35 cellular contexts compared by ENCODE assay signal in the genomic region with DNA sequence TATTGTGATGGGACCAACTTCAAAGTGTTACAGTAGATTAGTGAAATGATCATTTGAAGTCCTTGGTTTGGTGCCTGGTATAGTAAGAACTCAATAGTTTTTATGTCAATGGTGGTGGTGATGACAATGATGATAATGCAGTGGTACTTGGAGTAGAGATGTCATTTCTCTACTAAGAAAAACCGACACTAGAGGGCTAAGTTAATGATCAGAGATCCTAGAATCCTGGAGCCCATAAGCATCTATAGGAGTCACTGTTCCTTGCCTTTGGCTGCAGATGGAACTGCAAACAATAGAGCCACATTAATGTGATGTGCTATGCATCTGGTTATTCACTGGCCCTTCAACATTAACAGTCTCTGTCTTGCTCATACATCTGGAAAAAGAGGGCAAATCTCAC.
"Had no signal": no experiment of that assay in that cellular context is flagged by ENCODE, and none has a peak within 500 bp of the region (broad histone marks: within the 10 kb centered on the region; RNA-seq: fewer than 3 reads in every experiment).

No MANE protein-coding gene starts in this region.

- H3K27ac ChIP-seq: ascending aorta, coronary artery, dorsolateral prefrontal cortex, gastrocnemius medialis, pancreas, prostate gland, uterus, VCaP had no signal

- H3K36me3 Mint-ChIP-seq: activated naive CD8-positive, alpha-beta T cell treated with anti-CD3 and anti-CD28 coated beads for 36 hours; brain; mesothelial cell of epicardium; naive B cell; stimulated activated memory B cell treated with anti-CD40 and anti-IgM and Interleukin-4, amounts not matched to agents 10 μg/mL and 1 μg/mL and 100 μg/mL, for 72 hours; type B pancreatic cell had no signal

- H3K27ac Mint-ChIP-seq: activated naive CD4-positive, alpha-beta T cell treated with anti-CD3 and anti-CD28 coated beads for 36 hours; activated naive CD8-positive, alpha-beta T cell treated with anti-CD3 and anti-CD28 coated beads for 36 hours; activated T-helper 1 cell treated with anti-CD3 and anti-CD28 coated beads, Interleukin-12 subunit alpha, Interleukin-12 subunit beta, Interleukin-2, Interleukin-4 antibody, amounts not matched to agents 30 ng/mL and 10 ng/mL and 1 ng/mL, durations not matched to agents 14 hours and 24 hours and 36 hours; brain; mesothelial cell of epicardium; naive B cell; stimulated activated memory B cell treated with anti-CD40 and anti-IgM and Interleukin-4, amounts not matched to agents 10 μg/mL and 1 μg/mL and 100 μg/mL, for 72 hours; stimulated activated naive CD8-positive, alpha-beta T cell treated with anti-CD3 and anti-CD28 coated beads, Interleukin-15, amount 100 ng/mL, for 72 hours; type B pancreatic cell had no signal

- H3K36me3 ChIP-seq: ascending aorta, gastrocnemius medialis, pancreas, prostate gland, uterus had no signal

- H3K9me3 ChIP-seq: ascending aorta, gastrocnemius medialis, pancreas, prostate gland, uterus had no signal

- H3K4me2 ChIP-seq: smooth muscle cell had no signal

- H3K27me3 Mint-ChIP-seq: activated naive CD8-positive, alpha-beta T cell treated with anti-CD3 and anti-CD28 coated beads for 36 hours; naive B cell; stimulated activated memory B cell treated with anti-CD40 and anti-IgM and Interleukin-4, amounts not matched to agents 10 μg/mL and 1 μg/mL and 100 μg/mL, for 72 hours; stimulated activated naive CD8-positive, alpha-beta T cell treated with anti-CD3 and anti-CD28 coated beads, Interleukin-15, amount 100 ng/mL, for 72 hours had no signal

- ATAC-seq: activated CD4-positive, CD25-positive, alpha-beta regulatory T cell treated with anti-CD3 and anti-CD28 coated beads, Interleukin-2, amount 50 U/mL, for 24 hours; gastrocnemius medialis; left cardiac atrium; left ventricle myocardium superior; pancreas; stimulated activated naive CD8-positive, alpha-beta T cell treated with anti-CD3 and anti-CD28 coated beads, Interleukin-15, amount 100 ng/mL, for 72 hours had no signal

- H3K4me3 Mint-ChIP-seq: activated naive CD4-positive, alpha-beta T cell treated with anti-CD3 and anti-CD28 coated beads for 36 hours; activated naive CD8-positive, alpha-beta T cell treated with anti-CD3 and anti-CD28 coated beads for 36 hours; activated T-helper 1 cell treated with anti-CD3 and anti-CD28 coated beads, Interleukin-12 subunit alpha, Interleukin-12 subunit beta, Interleukin-2, Interleukin-4 antibody, amounts not matched to agents 30 ng/mL and 10 ng/mL and 1 ng/mL, durations not matched to agents 14 hours and 24 hours and 36 hours; brain; mesothelial cell of epicardium; stimulated activated memory B cell treated with anti-CD40 and anti-IgM and Interleukin-4, amounts not matched to agents 10 μg/mL and 1 μg/mL and 100 μg/mL, for 72 hours; stimulated activated naive CD8-positive, alpha-beta T cell treated with anti-CD3 and anti-CD28 coated beads, Interleukin-15, amount 100 ng/mL, for 72 hours; type B pancreatic cell had no signal

- H3K27me3 ChIP-seq: ascending aorta, gastrocnemius medialis, pancreas, uterus had no signal

- H3K4me3 ChIP-seq: ascending aorta, coronary artery, dorsolateral prefrontal cortex, gastrocnemius medialis, pancreas, prostate gland, smooth muscle cell, uterus had no signal

- H3K4me1 Mint-ChIP-seq: brain; mesothelial cell of epicardium; naive B cell; stimulated activated memory B cell treated with anti-CD40 and anti-IgM and Interleukin-4, amounts not matched to agents 10 μg/mL and 1 μg/mL and 100 μg/mL, for 72 hours; stimulated activated naive CD8-positive, alpha-beta T cell treated with anti-CD3 and anti-CD28 coated beads, Interleukin-15, amount 100 ng/mL, for 72 hours had no signal

- H3K4me1 ChIP-seq: ascending aorta, gastrocnemius medialis, pancreas, prostate gland, uterus had no signal

- DNase-seq: activated CD4-positive, alpha-beta T cell treated with anti-CD3 and anti-CD28 coated beads for 48 hours; activated CD4-positive, alpha-beta T cell treated with anti-CD3 and anti-CD28 coated beads, Interleukin-2, amount 50 U/mL, for 48 hours; activated CD8-positive, alpha-beta memory T cell treated with anti-CD3 and anti-CD28 coated beads, Interleukin-2, amount 50 U/mL, for 4 hours; activated effector memory CD4-positive, alpha-beta T cell treated with anti-CD3 and anti-CD28 coated beads, Interleukin-2, amount 50 U/mL, for 16 hours; activated naive CD4-positive, alpha-beta T cell treated with anti-CD3 and anti-CD28 coated beads for 36 hours; activated naive CD8-positive, alpha-beta T cell treated with anti-CD3 and anti-CD28 coated beads for 36 hours; activated T-cell treated with anti-CD3 and anti-CD28 coated beads, Interleukin-2, amount 50 U/mL, for 1 hour; dorsolateral prefrontal cortex; effector memory CD4-positive, alpha-beta T cell; erythroblast; gastrocnemius medialis; glutamatergic neuron; islet precursor cell; left cardiac atrium; left ventricle myocardium superior; mammary epithelial cell; naive B cell; pancreas; stimulated activated CD4-positive, alpha-beta T cell treated with anti-CD3 and anti-CD28 coated beads, Interleukin-1b, Interleukin-23, amount 100 ng/mL, for 48 hours; stimulated activated CD4-positive, alpha-beta T cell treated with anti-CD3 and anti-CD28 coated beads, Interleukin-4, amount 100 ng/mL, for 4 hours; stimulated activated CD8-positive, alpha-beta memory T cell treated with anti-CD3 and anti-CD28 coated beads, Interleukin-4, amount 100 ng/mL, for 48 hours; stimulated activated naive CD8-positive, alpha-beta T cell treated with anti-CD3 and anti-CD28 coated beads, Interleukin-15, amount 100 ng/mL, for 72 hours; substantia nigra; uterus had no signal

- H3K9me3 Mint-ChIP-seq: activated naive CD4-positive, alpha-beta T cell treated with anti-CD3 and anti-CD28 coated beads for 36 hours; activated naive CD8-positive, alpha-beta T cell treated with anti-CD3 and anti-CD28 coated beads for 36 hours; activated T-helper 1 cell treated with anti-CD3 and anti-CD28 coated beads, Interleukin-12 subunit alpha, Interleukin-12 subunit beta, Interleukin-2, Interleukin-4 antibody, amounts not matched to agents 30 ng/mL and 10 ng/mL and 1 ng/mL, durations not matched to agents 14 hours and 24 hours and 36 hours; brain; mesothelial cell of epicardium; naive B cell; stimulated activated memory B cell treated with anti-CD40 and anti-IgM and Interleukin-4, amounts not matched to agents 10 μg/mL and 1 μg/mL and 100 μg/mL, for 72 hours; stimulated activated naive CD8-positive, alpha-beta T cell treated with anti-CD3 and anti-CD28 coated beads, Interleukin-15, amount 100 ng/mL, for 72 hours; type B pancreatic cell had no signal
